17 cellular contexts compared by ENCODE assay signal in genomic region chr16:3085868-3086595, GRCh38. TPM values are rescaled to one million over a fixed set of nuclear protein-coding genes. Genes with fewer than 3 reads are reported as not detected.
DNase-seq lines count a peak whose midpoint lies in the region; ATAC-seq and TF ChIP-seq lines count a peak whose summit lies in the region.
"Had no signal": no experiment of that assay in that cellular context is flagged by ENCODE, and none has a peak within 500 bp of the region (broad histone marks: within the 10 kb centered on the region; RNA-seq: fewer than 3 reads in every experiment).

No MANE protein-coding gene starts in this region.

- H4K20me1 ChIP-seq in mammary epithelial cell (ENCODE audit: insufficient read depth, low read length) (no peaks in the 10 kb centered on the region), SK-N-SH (ENCODE audit: insufficient read depth) (no peaks in the 10 kb centered on the region)

- H3K9me3 ChIP-seq in breast epithelium (no peaks in the 10 kb centered on the region), mammary epithelial cell (replicated peaks; ENCODE audit: insufficient read depth, low read length) (no peaks in the 10 kb centered on the region), lower lobe of right lung (no peaks in the 10 kb centered on the region), suprapubic skin (no peaks in the 10 kb centered on the region), SK-N-SH (no peaks in the 10 kb centered on the region)

- no peak for ATAC-seq in lower lobe of right lung
- no peak for ATAC-seq in GM21717 (IDR thresholded peaks at IDR 0.05; ENCODE audit: unreplicated experiment)
- ATAC-seq in GM18867 (IDR thresholded peaks at IDR 0.05; ENCODE audit: unreplicated experiment): no peak

- H3K4me3 Mint-ChIP-seq in activated T-helper 2 cell treated with anti-CD3 and anti-CD28 coated beads, Interferon-gamma antibody, Interleukin-2, Interleukin-4, amounts not matched to agents 10 μg/mL and 5 μg/mL and 100 μg/mL, durations not matched to agents 14 hours and 24 hours and 36 hours (ENCODE audit: low read depth): peak overlapping the region; percentile 68

- TF ChIP-seq POLR2A in breast epithelium (IDR thresholded peaks at IDR 0.05) (no peak), suprapubic skin (IDR thresholded peaks at IDR 0.05) (no peak)

- TF ChIP-seq RAD21 in SK-N-SH (IDR thresholded peaks at IDR 0.05; ENCODE audit: low read length): no peak

- dilution Hi-C loops in mammary epithelial cell (cut with HindIII; ENCODE audit: low sequenced_read_pairs): no loop called here

- intact Hi-C loops in breast epithelium (cut with DNase I; ENCODE audit: low total_unique reads) (no loop called here), mammary epithelial cell (cut with micrococcal nuclease) (no loop called here), lower lobe of right lung (cut with DNase I) (no loop called here)
- intact Hi-C loops in activated T-helper 2 cell treated with anti-CD3 and anti-CD28 coated beads, Interferon-gamma antibody, Interleukin-2, Interleukin-4, amounts not matched to agents 10 μg/mL and 5 μg/mL and 100 μg/mL, durations not matched to agents 14 hours and 24 hours and 36 hours (cut with micrococcal nuclease): no loop called here

- H3F3A ChIP-seq in SK-N-SH (replicated peaks; ENCODE audit: insufficient read depth): no peaks in the 10 kb centered on the region

- WGBS in mammary epithelial cell (ENCODE audit: low coverage, missing lambda C conversion rate): 78% methylated on average over 13 of the region's 17 CpGs
- WGBS in suprapubic skin: 85% methylated on average over 17 of the region's 17 CpGs
- WGBS in SK-N-SH (ENCODE audit: low lambda C conversion rate): 79% methylated on average over 17 of the region's 17 CpGs

- peaks cover 37% of the 10 kb centered on the region for H3K4me1 Mint-ChIP-seq in activated T-helper 2 cell treated with anti-CD3 and anti-CD28 coated beads, Interferon-gamma antibody, Interleukin-2, Interleukin-4, amounts not matched to agents 10 μg/mL and 5 μg/mL and 100 μg/mL, durations not matched to agents 14 hours and 24 hours and 36 hours (ENCODE audit: low read depth)

- H3K4me3 ChIP-seq in breast epithelium: peak overlapping the region; percentile 16 to 48 (median 20)
- H3K4me3 ChIP-seq in mammary epithelial cell (replicated peaks in 1 of 3; ENCODE audit: insufficient read depth in 1 of 3, low read depth in 2 of 3, low read length in 3 of 3): no peak overlapping the region
- H3K4me3 ChIP-seq in lower lobe of right lung: peak overlapping the region; percentile 60
- peak overlapping the region; percentile 17 for H3K4me3 ChIP-seq in suprapubic skin
- H3K4me3 ChIP-seq in SK-N-SH (ENCODE audit: low read depth in 2 of 2, low read length in 1 of 2): no peak overlapping the region

- in situ Hi-C loops in mammary epithelial cell (cut with MboI; ENCODE audit: low sequenced_read_pairs in 2 of 2): no loop called here

- no peaks in the 10 kb centered on the region for H3K79me2 ChIP-seq in mammary epithelial cell (ENCODE audit: insufficient read depth, low read length)
- no peaks in the 10 kb centered on the region for H3K79me2 ChIP-seq in SK-N-SH (ENCODE audit: insufficient read depth)

- H3K4me2 ChIP-seq in mammary epithelial cell (ENCODE audit: insufficient read depth, low read depth, low read length) (no peak overlapping the region), SK-N-SH (no peak overlapping the region)

- POLR2A ChIA-PET in SK-N-SH (lab: Yijun Ruan, JAX): no interaction called here

- H3K27ac ChIP-seq in breast epithelium: peak overlapping the region in 1 of 2 donors; percentile 68
- H3K27ac ChIP-seq in mammary epithelial cell (ENCODE audit: insufficient read depth, low read depth, low read length): no peak overlapping the region
- H3K27ac ChIP-seq in lower lobe of right lung: peak overlapping the region; percentile 85
- H3K27ac ChIP-seq in suprapubic skin: no peak overlapping the region
- no peak overlapping the region for H3K27ac ChIP-seq in SK-N-SH (ENCODE audit: low read depth in 2 of 2, low read length in 1 of 2)

- H3K36me3 Mint-ChIP-seq in activated T-helper 2 cell treated with anti-CD3 and anti-CD28 coated beads, Interferon-gamma antibody, Interleukin-2, Interleukin-4, amounts not matched to agents 10 μg/mL and 5 μg/mL and 100 μg/mL, durations not matched to agents 14 hours and 24 hours and 36 hours (ENCODE audit: low read depth): peaks cover 12% of the 10 kb centered on the region

- no peaks in the 10 kb centered on the region for H3K27me3 Mint-ChIP-seq in activated T-helper 2 cell treated with anti-CD3 and anti-CD28 coated beads, Interferon-gamma antibody, Interleukin-2, Interleukin-4, amounts not matched to agents 10 μg/mL and 5 μg/mL and 100 μg/mL, durations not matched to agents 14 hours and 24 hours and 36 hours (ENCODE audit: low read depth)

- no peak for TF ChIP-seq CTCF in breast epithelium (IDR thresholded peaks at IDR 0.05)
- TF ChIP-seq CTCF in mammary epithelial cell (conservative IDR thresholded peaks at IDR 0.05 in 1 of 2, IDR thresholded peaks at IDR 0.05 in 1 of 2; ENCODE audit: extremely low read depth in 1 of 2, insufficient read depth in 1 of 2, low read depth in 1 of 2, low read length in 2 of 2): no peak
- TF ChIP-seq CTCF in lower lobe of right lung (IDR thresholded peaks at IDR 0.05): no peak
- TF ChIP-seq CTCF in suprapubic skin (IDR thresholded peaks at IDR 0.05): no peak
- no peak for TF ChIP-seq CTCF in SK-N-SH (IDR thresholded peaks at IDR 0.05)

- peaks cover 0 to under 1% of the 10 kb centered on the region in 2 donors for H3K27me3 ChIP-seq in breast epithelium
- no peaks in the 10 kb centered on the region for H3K27me3 ChIP-seq in mammary epithelial cell (ENCODE audit: insufficient read depth, low read length)
- no peaks in the 10 kb centered on the region for H3K27me3 ChIP-seq in lower lobe of right lung (ENCODE audit: low read depth)
- peaks cover 5% of the 10 kb centered on the region for H3K27me3 ChIP-seq in suprapubic skin
- peaks cover 45% of the 10 kb centered on the region for H3K27me3 ChIP-seq in SK-N-SH (ENCODE audit: insufficient read depth)

- TF ChIP-seq EP300 in suprapubic skin (IDR thresholded peaks at IDR 0.05) (no peak), SK-N-SH (IDR thresholded peaks at IDR 0.05; ENCODE audit: borderline replicate concordance in 1 of 2, low read depth in 1 of 2, low read length in 1 of 2) (no peak)

- CTCF ChIA-PET in mammary epithelial cell (lab: Charles Lee; ENCODE audit: low non-redundant PET): no interaction called here
- CTCF ChIA-PET in SK-N-SH (lab: Yijun Ruan, JAX): interaction anchor here (0.7 to 2.0 kb wide), 4 partner anchors 27 to 427 kb away, joined by 3 to 13 read pairs (median 6); no protein-coding TSS in a partner anchor

- peaks cover 3% of the 10 kb centered on the region for H3K9me3 Mint-ChIP-seq in activated T-helper 2 cell treated with anti-CD3 and anti-CD28 coated beads, Interferon-gamma antibody, Interleukin-2, Interleukin-4, amounts not matched to agents 10 μg/mL and 5 μg/mL and 100 μg/mL, durations not matched to agents 14 hours and 24 hours and 36 hours

- DNase-seq in breast epithelium (ENCODE audit: low spot score in 2 of 2) (no peak), mammary epithelial cell (no peak), lower lobe of right lung (no peak), suprapubic skin (ENCODE audit: low spot score in 2 of 2) (no peak), SK-N-SH (no peak)
- no peak for DNase-seq in activated T-helper 2 cell treated with anti-CD3 and anti-CD28 coated beads, Interferon-gamma antibody, Interleukin-2, Interleukin-4, amounts not matched to agents 10 μg/mL and 5 μg/mL and 100 μg/mL, durations not matched to agents 14 hours and 24 hours and 36 hours (ENCODE audit: low spot score)
- DNase-seq: activated naive CD4-positive, alpha-beta T cell; GOT3; IMR-90; NCI-H2107; NCI-H82; stimulated activated naive CD8-positive, alpha-beta T cell treated with anti-CD3 and anti-CD28 coated beads, Interleukin-15, Interleukin-2, amounts not matched to agents 100 U/mL and 50 U/mL, for 24 hours had no signal

- no peaks in the 10 kb centered on the region for H3K36me3 ChIP-seq in breast epithelium
- no peaks in the 10 kb centered on the region for H3K36me3 ChIP-seq in mammary epithelial cell (ENCODE audit: insufficient read depth, low read length)
- H3K36me3 ChIP-seq in lower lobe of right lung: no peaks in the 10 kb centered on the region
- no peaks in the 10 kb centered on the region for H3K36me3 ChIP-seq in suprapubic skin
- H3K36me3 ChIP-seq in SK-N-SH (replicated peaks in 1 of 2; ENCODE audit: control insufficient read depth in 1 of 2, insufficient read depth in 2 of 2, low read length in 1 of 2): no peaks in the 10 kb centered on the region

- no TSS peak for BruUV-seq in mammary epithelial cell (replicated peaks; lab: Mats Ljungman, UMichigan)

- H3K9me2 ChIP-seq in SK-N-SH: no peaks in the 10 kb centered on the region

- H3K9ac ChIP-seq in mammary epithelial cell (ENCODE audit: insufficient read depth, low read length): no peak overlapping the region
- H3K9ac ChIP-seq in SK-N-SH: no peak overlapping the region

- H3K27ac Mint-ChIP-seq in activated T-helper 2 cell treated with anti-CD3 and anti-CD28 coated beads, Interferon-gamma antibody, Interleukin-2, Interleukin-4, amounts not matched to agents 10 μg/mL and 5 μg/mL and 100 μg/mL, durations not matched to agents 14 hours and 24 hours and 36 hours: peak overlapping the region; percentile 55

- H3K4me1 ChIP-seq in breast epithelium (no peaks in the 10 kb centered on the region), mammary epithelial cell (ENCODE audit: insufficient read depth, low read length) (no peaks in the 10 kb centered on the region), lower lobe of right lung (peaks cover 36% of the 10 kb centered on the region), suprapubic skin (peaks cover 11% of the 10 kb centered on the region), SK-N-SH (ENCODE audit: control insufficient read depth in 1 of 2, insufficient read depth in 2 of 2, low read depth in 1 of 2, low read length in 1 of 2) (no peaks in the 10 kb centered on the region; a peak in 1 of 4 replicates)

- no peak overlapping the region for H2AFZ ChIP-seq in mammary epithelial cell (ENCODE audit: low read depth, low read length)
- no peak overlapping the region for H2AFZ ChIP-seq in SK-N-SH (ENCODE audit: low read depth)

RNA-seq across cellular contexts. Expression of gene ZSCAN10, which starts 13.1 kb away (rescaled TPM):
- not detected for total RNA-seq in breast epithelium
- total RNA-seq in mammary epithelial cell: not detected
- polyA plus RNA-seq in mammary epithelial cell: not detected
- polyA minus RNA-seq in mammary epithelial cell: not detected
- not detected in 2 replicates for total RNA-seq in activated T-helper 2 cell treated with anti-CD3 and anti-CD28 coated beads, Interferon-gamma antibody, Interleukin-2, Interleukin-4, amounts not matched to agents 10 μg/mL and 5 μg/mL and 100 μg/mL, durations not matched to agents 14 hours and 24 hours and 36 hours
- total RNA-seq in lower lobe of right lung: not detected
- not detected for total RNA-seq in suprapubic skin
- polyA plus RNA-seq in SK-N-SH (2012; rRNA removed): 0.05 TPM in 1 of 2 replicates, not detected in the other
- not detected in 2 replicates for polyA plus RNA-seq in SK-N-SH (2012; cell fraction: cytosol; rRNA removed)
- polyA plus RNA-seq in SK-N-SH (2012; cell fraction: nucleus; rRNA removed): 0.08 and 0.16 TPM in 2 replicates
- total RNA-seq: activated CD8-positive, alpha-beta memory T cell treated with anti-CD3 and anti-CD28 coated beads for 36 hours; IMR-90; kidney epithelial cell; myocyte had no signal
- polyA plus RNA-seq: IMR-90 had no signal

RNA-seq across cellular contexts. Expression of gene IL32, which starts 20.6 kb away (rescaled TPM):
- total RNA-seq in breast epithelium: 10 to 100 TPM in 2 of 3 donors, 1 to 10 TPM in 1; 9.1 to 17.0 (median 12.0) TPM
- 10 to 100 TPM in 1 of 2 donors, 1 to 10 TPM in 1; 1.5 to 25.2 TPM for total RNA-seq in mammary epithelial cell
- 8.4 TPM for polyA plus RNA-seq in mammary epithelial cell
- 46.4 TPM for polyA minus RNA-seq in mammary epithelial cell
- 773 and 798 TPM in 2 replicates for total RNA-seq in activated T-helper 2 cell treated with anti-CD3 and anti-CD28 coated beads, Interferon-gamma antibody, Interleukin-2, Interleukin-4, amounts not matched to agents 10 μg/mL and 5 μg/mL and 100 μg/mL, durations not matched to agents 14 hours and 24 hours and 36 hours
- total RNA-seq in lower lobe of right lung: 79.1 TPM
- 10 to 100 TPM in 1 of 4 donors, 1 to 10 TPM in 3; 2.6 to 11.9 (median 6.1) TPM for total RNA-seq in suprapubic skin
- 26.4 and 34.7 TPM in 2 replicates for polyA plus RNA-seq in SK-N-SH (2012; rRNA removed)
- polyA plus RNA-seq in SK-N-SH (2012; cell fraction: cytosol; rRNA removed): 21.8 and 21.9 TPM in 2 replicates
- 39.1 and 47.2 TPM in 2 replicates for polyA plus RNA-seq in SK-N-SH (2012; cell fraction: nucleus; rRNA removed)

RNA-seq across cellular contexts. Expression of gene ZNF205, which starts 26.4 kb away (rescaled TPM):
- 10 to 100 TPM; 12.5 to 18.9 (median 13.4) TPM for total RNA-seq in breast epithelium
- 10 to 100 TPM; 14.8 to 19.2 TPM for total RNA-seq in mammary epithelial cell
- polyA plus RNA-seq in mammary epithelial cell: 9.8 TPM
- 6.7 TPM for polyA minus RNA-seq in mammary epithelial cell
- total RNA-seq in activated T-helper 2 cell treated with anti-CD3 and anti-CD28 coated beads, Interferon-gamma antibody, Interleukin-2, Interleukin-4, amounts not matched to agents 10 μg/mL and 5 μg/mL and 100 μg/mL, durations not matched to agents 14 hours and 24 hours and 36 hours: 0.09 and 0.18 TPM in 2 replicates
- 11.9 TPM for total RNA-seq in lower lobe of right lung
- total RNA-seq in suprapubic skin: 10 to 100 TPM; 18.3 to 22.5 (median 20.9) TPM
- 7.6 and 9.7 TPM in 2 replicates for polyA plus RNA-seq in SK-N-SH (2012; rRNA removed)
- 3.8 and 6.7 TPM in 2 replicates for polyA plus RNA-seq in SK-N-SH (2012; cell fraction: cytosol; rRNA removed)
- polyA plus RNA-seq in SK-N-SH (2012; cell fraction: nucleus; rRNA removed): 17.6 and 22.7 TPM in 2 replicates

RNA-seq across cellular contexts. Expression of gene MMP25, which starts 39.7 kb away (rescaled TPM):
- total RNA-seq in breast epithelium (1 to 10 TPM in 1 of 3 donors, under 1 TPM in 2; 0.59 to 1.1 (median 0.98) TPM), mammary epithelial cell (under 1 TPM; 0.50 to 0.54 TPM), lower lobe of right lung (22.7 TPM), suprapubic skin (under 1 TPM in 3 of 4 donors, not detected in 1; 0.51 to 0.87 (median 0.83) TPM)
- polyA plus RNA-seq in mammary epithelial cell (0.20 TPM), SK-N-SH (2012; rRNA removed) (0.03 and 0.05 TPM in 2 replicates)
- polyA minus RNA-seq in mammary epithelial cell: not detected
- total RNA-seq in activated T-helper 2 cell treated with anti-CD3 and anti-CD28 coated beads, Interferon-gamma antibody, Interleukin-2, Interleukin-4, amounts not matched to agents 10 μg/mL and 5 μg/mL and 100 μg/mL, durations not matched to agents 14 hours and 24 hours and 36 hours: 7.7 TPM in 2 replicates
- 0.01 TPM in 2 replicates for polyA plus RNA-seq in SK-N-SH (2012; cell fraction: cytosol; rRNA removed)
- 0.05 and 0.13 TPM in 2 replicates for polyA plus RNA-seq in SK-N-SH (2012; cell fraction: nucleus; rRNA removed)
- total RNA-seq: IMR-90 had no signal

RNA-seq across cellular contexts. Expression of gene ZNF213, which starts 48.8 kb away (rescaled TPM):
- total RNA-seq in breast epithelium: 1 to 10 TPM; 4.0 to 5.6 (median 5.6) TPM
- total RNA-seq in mammary epithelial cell: 10 to 100 TPM in 1 of 2 donors, 1 to 10 TPM in 1; 7.7 to 10.8 TPM
- polyA plus RNA-seq in mammary epithelial cell: 0.78 TPM
- 6.5 TPM for polyA minus RNA-seq in mammary epithelial cell
- total RNA-seq in activated T-helper 2 cell treated with anti-CD3 and anti-CD28 coated beads, Interferon-gamma antibody, Interleukin-2, Interleukin-4, amounts not matched to agents 10 μg/mL and 5 μg/mL and 100 μg/mL, durations not matched to agents 14 hours and 24 hours and 36 hours: 9.1 and 9.3 TPM in 2 replicates
- 10.2 TPM for total RNA-seq in lower lobe of right lung
- total RNA-seq in suprapubic skin: 10 to 100 TPM; 14.0 to 18.0 (median 16.4) TPM
- polyA plus RNA-seq in SK-N-SH (2012; rRNA removed): 0.83 and 1.1 TPM in 2 replicates
- polyA plus RNA-seq in SK-N-SH (2012; cell fraction: cytosol; rRNA removed): 0.55 and 0.92 TPM in 2 replicates
- 1.4 and 2.5 TPM in 2 replicates for polyA plus RNA-seq in SK-N-SH (2012; cell fraction: nucleus; rRNA removed)

Comparison
In these comparisons a context has a peak if more than half of its experiments do, and no peak if none do; other contexts are left out.
1. H3K4me3 ChIP-seq: peak in breast epithelium (3 of 3), lower lobe of right lung (single experiment) and suprapubic skin (single experiment); none in mammary epithelial cell (0 of 3) and SK-N-SH (0 of 2).
2. RNA of gene ZNF205, which starts 26.4 kb away (total RNA-seq): 18.3 to 22.5 TPM in suprapubic skin, 14.8 to 19.2 TPM in mammary epithelial cell, 12.5 to 18.9 TPM in breast epithelium and 11.9 TPM in lower lobe of right lung (single experiment); 0.09 to 0.18 TPM in activated T-helper 2 cell treated with anti-CD3 and anti-CD28 coated beads, Interferon-gamma antibody, Interleukin-2, Interleukin-4, amounts not matched to agents 10 μg/mL and 5 μg/mL and 100 μg/mL, durations not matched to agents 14 hours and 24 hours and 36 hours; every median in the first group is over 10 times any median in the second.